ENCODE assay signal across 20 cellular contexts in genomic region chr2:119683074-119683716, GRCh38. TPM values are rescaled to one million over a fixed set of nuclear protein-coding genes. Genes with fewer than 3 reads are reported as not detected.
DNase-seq lines count a peak whose midpoint lies in the region; ATAC-seq and TF ChIP-seq lines count a peak whose summit lies in the region.
"Had no signal": no experiment of that assay in that cellular context is flagged by ENCODE, and none has a peak within 500 bp of the region (broad histone marks: within the 10 kb centered on the region; RNA-seq: fewer than 3 reads in every experiment).

No MANE protein-coding gene starts in this region.

- TF ChIP-seq CTCF in fibroblast of mammary gland (conservative IDR thresholded peaks at IDR 0.05; ENCODE audit: control insufficient read depth, insufficient read depth, low read depth, low read length), result no peak

- H3K36me3 Mint-ChIP-seq in activated naive CD4-positive, alpha-beta T cell treated with anti-CD3 and anti-CD28 coated beads, Interleukin-2, amount 10 ng/mL, durations not matched to agents 7 days and 5 days, result peaks cover 15% of the 10 kb centered on the region
- peaks cover 27% of the 10 kb centered on the region for H3K36me3 Mint-ChIP-seq in stimulated activated effector memory CD8-positive, alpha-beta T cell treated with anti-CD3 and anti-CD28 coated beads, Interleukin-12 subunit alpha, Interleukin-12 subunit beta, amount 100 ng/mL, for 72 hours

- H3K27me3 ChIP-seq in SJCRH30, result no peaks in the 10 kb centered on the region
- H3K27me3 ChIP-seq: brain microvascular endothelial cell, esophagus muscularis mucosa, vagina had no signal

- no peaks in the 10 kb centered on the region for H3K9me3 ChIP-seq in SJCRH30 (replicated peaks)
- H3K9me3 ChIP-seq: esophagus muscularis mucosa, lower lobe of right lung, vagina had no signal

- H3K36me3 ChIP-seq in SJCRH30, result peaks cover 7% of the 10 kb centered on the region; the same call in 1 of the 2 replicates
- H3K36me3 ChIP-seq: brain microvascular endothelial cell had no signal

- H3K4me3 ChIP-seq in SJCRH30, result peak overlapping the region; percentile 43
- H3K4me3 ChIP-seq in fibroblast of mammary gland (ENCODE audit: control insufficient read depth, low read depth, low read length), result peak overlapping the region; percentile 6
- H3K4me3 ChIP-seq: esophagus muscularis mucosa, lower lobe of right lung, vagina had no signal

- no peak for DNase-seq in activated naive CD4-positive, alpha-beta T cell treated with anti-CD3 and anti-CD28 coated beads, Interleukin-2, amount 10 ng/mL, durations not matched to agents 7 days and 5 days
- no peak for DNase-seq in activated naive CD4-positive, alpha-beta T cell treated with anti-CD3 and anti-CD28 coated beads, Interleukin-2, amount 50 U/mL, for 16 hours
- DNase-seq in SJCRH30 (no peak), fibroblast of mammary gland (ENCODE audit: low read depth) (no peak), NCI-H524 treated with DMSO at 0.1 percent for 48 hours (lab: John Stamatoyannopoulos, UW) (no peak)
- no peak for DNase-seq in stimulated activated effector memory CD8-positive, alpha-beta T cell treated with anti-CD3 and anti-CD28 coated beads, Interleukin-12 subunit alpha, Interleukin-12 subunit beta, amount 100 ng/mL, for 72 hours (ENCODE audit: low spot score in 2 of 2)
- DNase-seq: activated gamma-delta T cell; brain microvascular endothelial cell; CD4-positive, CD25-positive, alpha-beta regulatory T cell; DND-41; HCEC 1CT; lower lobe of right lung; naive thymus-derived CD8-positive, alpha-beta T cell; NCI-H345; SHP77 had no signal

- H3K4me3 Mint-ChIP-seq in activated naive CD4-positive, alpha-beta T cell treated with anti-CD3 and anti-CD28 coated beads, Interleukin-2, amount 10 ng/mL, durations not matched to agents 7 days and 5 days, result no peak overlapping the region
- no peak overlapping the region for H3K4me3 Mint-ChIP-seq in stimulated activated effector memory CD8-positive, alpha-beta T cell treated with anti-CD3 and anti-CD28 coated beads, Interleukin-12 subunit alpha, Interleukin-12 subunit beta, amount 100 ng/mL, for 72 hours
- H3K4me3 Mint-ChIP-seq: T-helper 1 cell treated with Interleukin-12 subunit alpha and Interleukin-12 subunit beta and Interleukin-4 antibody, amounts not matched to agents 30 μg/mL and 1 μg/mL, for 36 hours had no signal

- H3K4me1 ChIP-seq in SJCRH30, result peaks cover 15% of the 10 kb centered on the region; the same call in 1 of the 2 replicates

- peaks cover 7% of the 10 kb centered on the region for H3K27me3 Mint-ChIP-seq in activated naive CD4-positive, alpha-beta T cell treated with anti-CD3 and anti-CD28 coated beads, Interleukin-2, amount 10 ng/mL, durations not matched to agents 7 days and 5 days
- H3K27me3 Mint-ChIP-seq: naive thymus-derived CD8-positive, alpha-beta T cell had no signal

- no peaks in the 10 kb centered on the region for H3K9me3 Mint-ChIP-seq in activated naive CD4-positive, alpha-beta T cell treated with anti-CD3 and anti-CD28 coated beads, Interleukin-2, amount 10 ng/mL, durations not matched to agents 7 days and 5 days
- no peaks in the 10 kb centered on the region for H3K9me3 Mint-ChIP-seq in stimulated activated effector memory CD8-positive, alpha-beta T cell treated with anti-CD3 and anti-CD28 coated beads, Interleukin-12 subunit alpha, Interleukin-12 subunit beta, amount 100 ng/mL, for 72 hours
- H3K9me3 Mint-ChIP-seq: T-helper 1 cell treated with Interleukin-12 subunit alpha and Interleukin-12 subunit beta and Interleukin-4 antibody, amounts not matched to agents 30 μg/mL and 1 μg/mL, for 36 hours had no signal

- no peak overlapping the region for H3K27ac ChIP-seq in SJCRH30
- H3K27ac ChIP-seq: brain microvascular endothelial cell, lower lobe of right lung, vagina had no signal

- no peak for ATAC-seq in stimulated activated effector memory CD8-positive, alpha-beta T cell treated with anti-CD3 and anti-CD28 coated beads, Interleukin-12 subunit alpha, Interleukin-12 subunit beta, amount 100 ng/mL, for 72 hours
- ATAC-seq in HG03196 (IDR thresholded peaks at IDR 0.05; ENCODE audit: unreplicated experiment) (no peak), HG03280 (IDR thresholded peaks at IDR 0.05; ENCODE audit: unreplicated experiment) (no peak)
- ATAC-seq: lower lobe of right lung; naive thymus-derived CD8-positive, alpha-beta T cell had no signal

- H3K27ac Mint-ChIP-seq in activated naive CD4-positive, alpha-beta T cell treated with anti-CD3 and anti-CD28 coated beads, Interleukin-2, amount 10 ng/mL, durations not matched to agents 7 days and 5 days, result peak overlapping the region; percentile 43
- peak overlapping the region; percentile 73 for H3K27ac Mint-ChIP-seq in stimulated activated effector memory CD8-positive, alpha-beta T cell treated with anti-CD3 and anti-CD28 coated beads, Interleukin-12 subunit alpha, Interleukin-12 subunit beta, amount 100 ng/mL, for 72 hours
- H3K27ac Mint-ChIP-seq: T-helper 1 cell treated with Interleukin-12 subunit alpha and Interleukin-12 subunit beta and Interleukin-4 antibody, amounts not matched to agents 30 μg/mL and 1 μg/mL, for 36 hours had no signal

- peaks cover 19% of the 10 kb centered on the region for H3K4me1 Mint-ChIP-seq in activated naive CD4-positive, alpha-beta T cell treated with anti-CD3 and anti-CD28 coated beads, Interleukin-2, amount 10 ng/mL, durations not matched to agents 7 days and 5 days
- H3K4me1 Mint-ChIP-seq in stimulated activated effector memory CD8-positive, alpha-beta T cell treated with anti-CD3 and anti-CD28 coated beads, Interleukin-12 subunit alpha, Interleukin-12 subunit beta, amount 100 ng/mL, for 72 hours, result peaks cover 37% of the 10 kb centered on the region

- CTCF ChIA-PET in activated naive CD4-positive, alpha-beta T cell treated with anti-CD3 and anti-CD28 coated beads, Interleukin-2, amount 10 ng/mL, durations not matched to agents 7 days and 5 days (lab: Charles Lee), result interaction anchor here (0.6 kb wide), 1 partner anchor 801 kb away, joined by 3 read pairs; no protein-coding TSS in a partner anchor

RNA-seq across cellular contexts. Expression of gene TMEM177, which starts 4.2 kb away (rescaled TPM):
- total RNA-seq in SJCRH30 (2014; rRNA removed; shearing (Covaris generic)), result 32.6 and 34.6 TPM in 2 replicates
